Comparison of ENCODE assay signal across 16 cellular contexts in genomic region chr18:76363451-76364120, GRCh38.
DNase-seq lines count a peak whose midpoint lies in the region; ATAC-seq and TF ChIP-seq lines count a peak whose summit lies in the region.
"Had no signal": no experiment of that assay in that cellular context is flagged by ENCODE, and none has a peak within 500 bp of the region (broad histone marks: within the 10 kb centered on the region; RNA-seq: fewer than 3 reads in every experiment).

No MANE protein-coding gene starts in this region.

- H3K4me1 Mint-ChIP-seq in activated T-helper 17 cell treated with anti-CD3 and anti-CD28 coated beads, Interleukin-2, amount 50 U/mL, for 72 hours = peaks cover 30% of the 10 kb centered on the region
- H3K4me1 Mint-ChIP-seq in stimulated activated naive B cell treated with anti-CD40 and anti-IgM and Interleukin-4, amounts not matched to agents 10 μg/mL and 1 μg/mL and 100 μg/mL, for 72 hours = peaks cover 8 to 19% of the 10 kb centered on the region in 2 donors

- H3K4me3 Mint-ChIP-seq in activated T-helper 17 cell treated with anti-CD3 and anti-CD28 coated beads, Interleukin-2, amount 50 U/mL, for 72 hours = peak overlapping the region; percentile 73
- H3K4me3 Mint-ChIP-seq in stimulated activated naive B cell treated with anti-CD40 and anti-IgM and Interleukin-4, amounts not matched to agents 10 μg/mL and 1 μg/mL and 100 μg/mL, for 72 hours = no peak overlapping the region
- H3K4me3 Mint-ChIP-seq: activated CD8-positive, alpha-beta T cell treated with anti-CD3 and anti-CD28 coated beads for 36 hours had no signal

- no peaks in the 10 kb centered on the region for H3K9me2 ChIP-seq in SK-N-SH

- H3K9ac ChIP-seq in SK-N-SH = no peak overlapping the region

- POLR2A ChIA-PET in SK-N-SH (lab: Yijun Ruan, JAX) = no interaction called here

- no peak for TF ChIP-seq RAD21 in SK-N-SH (IDR thresholded peaks at IDR 0.05; ENCODE audit: low read length)

- no peaks in the 10 kb centered on the region for H3K4me1 ChIP-seq in SK-N-SH (ENCODE audit: control insufficient read depth in 1 of 2, insufficient read depth in 2 of 2, low read depth in 1 of 2, low read length in 1 of 2)
- H3K4me1 ChIP-seq: ascending aorta had no signal

- H2AFZ ChIP-seq in SK-N-SH (ENCODE audit: low read depth) = no peak overlapping the region

- CTCF ChIA-PET in SK-N-SH (lab: Yijun Ruan, JAX) = interaction anchor here (0.9 to 1.1 kb wide), 3 partner anchors 8 to 346 kb away, joined by 3 read pairs; no protein-coding TSS in a partner anchor

- H3K27me3 ChIP-seq in SK-N-SH (ENCODE audit: insufficient read depth) = no peaks in the 10 kb centered on the region
- H3K27me3 ChIP-seq: ascending aorta, MG63 had no signal

- no peak overlapping the region for H3K4me2 ChIP-seq in SK-N-SH

- TF ChIP-seq EP300 in SK-N-SH (IDR thresholded peaks at IDR 0.05; ENCODE audit: borderline replicate concordance in 1 of 2, low read depth in 1 of 2, low read length in 1 of 2) = no peak

- H3K27ac Mint-ChIP-seq in activated T-helper 17 cell treated with anti-CD3 and anti-CD28 coated beads, Interleukin-2, amount 50 U/mL, for 72 hours = peak overlapping the region; percentile 89
- H3K27ac Mint-ChIP-seq in stimulated activated naive B cell treated with anti-CD40 and anti-IgM and Interleukin-4, amounts not matched to agents 10 μg/mL and 1 μg/mL and 100 μg/mL, for 72 hours = peak overlapping the region; percentile 25

- WGBS in SK-N-SH (ENCODE audit: low lambda C conversion rate) = 74% methylated on average over 12 of the region's 12 CpGs

- H3K79me2 ChIP-seq in SK-N-SH (ENCODE audit: insufficient read depth) = no peaks in the 10 kb centered on the region

- H3K36me3 Mint-ChIP-seq in activated T-helper 17 cell treated with anti-CD3 and anti-CD28 coated beads, Interleukin-2, amount 50 U/mL, for 72 hours (ENCODE audit: low read depth) = peaks cover 51% of the 10 kb centered on the region
- H3K36me3 Mint-ChIP-seq in stimulated activated naive B cell treated with anti-CD40 and anti-IgM and Interleukin-4, amounts not matched to agents 10 μg/mL and 1 μg/mL and 100 μg/mL, for 72 hours = peaks cover 40 to 44% of the 10 kb centered on the region in 2 donors

- TF ChIP-seq CTCF in SK-N-SH (IDR thresholded peaks at IDR 0.05) = no peak

- H3F3A ChIP-seq in SK-N-SH (replicated peaks; ENCODE audit: insufficient read depth) = no peaks in the 10 kb centered on the region

- no peaks in the 10 kb centered on the region for H3K36me3 ChIP-seq in SK-N-SH (replicated peaks in 1 of 2; ENCODE audit: control insufficient read depth in 1 of 2, insufficient read depth in 2 of 2, low read length in 1 of 2)
- H3K36me3 ChIP-seq: MG63 had no signal

- H4K20me1 ChIP-seq in SK-N-SH (ENCODE audit: insufficient read depth) = no peaks in the 10 kb centered on the region

- no peaks in the 10 kb centered on the region for H3K9me3 Mint-ChIP-seq in activated T-helper 17 cell treated with anti-CD3 and anti-CD28 coated beads, Interleukin-2, amount 50 U/mL, for 72 hours
- H3K9me3 Mint-ChIP-seq in stimulated activated naive B cell treated with anti-CD40 and anti-IgM and Interleukin-4, amounts not matched to agents 10 μg/mL and 1 μg/mL and 100 μg/mL, for 72 hours = no peaks in the 10 kb centered on the region
- H3K9me3 Mint-ChIP-seq: activated CD8-positive, alpha-beta T cell treated with anti-CD3 and anti-CD28 coated beads for 36 hours had no signal

- DNase-seq in SK-N-SH (no peak), hepatic stellate cell (ENCODE audit: low spot score) (peak; percentile 30), islet precursor cell (no peak)
- DNase-seq in stimulated activated naive B cell treated with anti-CD40 and anti-IgM and Interleukin-4, amounts not matched to agents 10 μg/mL and 1 μg/mL and 100 μg/mL, for 72 hours = no peak
- DNase-seq: MG63, NCI-H2029, NCI-H524 treated with DMSO at 0.1 percent for 48 hours, OCI-M1, substantia nigra had no signal

- no peaks in the 10 kb centered on the region for H3K9me3 ChIP-seq in SK-N-SH
- H3K9me3 ChIP-seq: ascending aorta, MG63 had no signal

- H3K4me3 ChIP-seq in SK-N-SH (ENCODE audit: low read depth in 2 of 2, low read length in 1 of 2) = no peak overlapping the region
- H3K4me3 ChIP-seq: ascending aorta, MG63 had no signal

- ATAC-seq in SK-N-SH treated with all-trans-retinoic acid at 6 μM for 48 hours = peak; percentile 31; the same call in 1 of the 3 replicates
- ATAC-seq in activated T-helper 17 cell treated with anti-CD3 and anti-CD28 coated beads, Interleukin-2, amount 50 U/mL, for 72 hours (replicated peaks) = no peak
- no peak for ATAC-seq in stimulated activated naive B cell treated with anti-CD40 and anti-IgM and Interleukin-4, amounts not matched to agents 10 μg/mL and 1 μg/mL and 100 μg/mL, for 72 hours (replicated peaks)
- ATAC-seq in HG02884 (IDR thresholded peaks at IDR 0.05; ENCODE audit: unreplicated experiment) = no peak
- no peak for ATAC-seq in GM19455 (IDR thresholded peaks at IDR 0.05; ENCODE audit: unreplicated experiment)

- peak overlapping the region in 1 of 2 experiments; percentile 8; a peak in 1 of 4 replicates for H3K27ac ChIP-seq in SK-N-SH (ENCODE audit: low read depth in 2 of 2, low read length in 1 of 2)
- H3K27ac ChIP-seq: 22Rv1, ascending aorta had no signal

- no peaks in the 10 kb centered on the region for H3K27me3 Mint-ChIP-seq in activated T-helper 17 cell treated with anti-CD3 and anti-CD28 coated beads, Interleukin-2, amount 50 U/mL, for 72 hours
- no peaks in the 10 kb centered on the region for H3K27me3 Mint-ChIP-seq in stimulated activated naive B cell treated with anti-CD40 and anti-IgM and Interleukin-4, amounts not matched to agents 10 μg/mL and 1 μg/mL and 100 μg/mL, for 72 hours

TF ChIP-seq in SK-N-SH treated with all-trans-retinoic acid at 6 μM for 48 hours, 23 proteins besides CTCF, POLR2A, EP300 and RAD21 (continues in another document):
- TF ChIP-seq ZNF8 (CRISPR knock-in tag; IDR thresholded peaks at IDR 0.05) (no peak), ZNF70 (CRISPR knock-in tag; IDR thresholded peaks at IDR 0.05) (no peak), POU6F1 (CRISPR knock-in tag; IDR thresholded peaks at IDR 0.05; ENCODE audit: borderline replicate concordance, low read depth) (no peak), TOX (CRISPR knock-in tag; IDR thresholded peaks at IDR 0.05; ENCODE audit: borderline replicate concordance) (no peak), CREB5 (CRISPR knock-in tag; IDR thresholded peaks at IDR 0.05; ENCODE audit: low read depth) (no peak), SNAI2 (CRISPR knock-in tag; IDR thresholded peaks at IDR 0.05) (no peak)

TF ChIP-seq in SK-N-SH, 30 proteins besides CTCF, POLR2A, EP300 and RAD21:
- TF ChIP-seq MXI1 (IDR thresholded peaks at IDR 0.05; ENCODE audit: low read depth, low read length) = no peak
- no peak for TF ChIP-seq NRF1 (IDR thresholded peaks at IDR 0.05; ENCODE audit: low read depth, low read length)
- no peak for TF ChIP-seq IRF3 (IDR thresholded peaks at IDR 0.05; ENCODE audit: low read depth, low read length)
- no peak for TF ChIP-seq MEF2A (IDR thresholded peaks at IDR 0.05; ENCODE audit: borderline replicate concordance, low read depth)
- TF ChIP-seq EZH2phosphoT487 (IDR thresholded peaks at IDR 0.05; ENCODE audit: borderline replicate concordance, low read depth) = no peak
- TF ChIP-seq CHD2 (IDR thresholded peaks at IDR 0.05; ENCODE audit: low read length, partially characterized antibody) = no peak
- no peak for TF ChIP-seq USF2 (IDR thresholded peaks at IDR 0.05; ENCODE audit: borderline replicate concordance, low read depth, low read length)
- TF ChIP-seq FOSL2 (IDR thresholded peaks at IDR 0.05; ENCODE audit: borderline replicate concordance, low read depth) = no peak
- TF ChIP-seq NFIC (IDR thresholded peaks at IDR 0.05; ENCODE audit: borderline replicate concordance) = no peak
- no peak for TF ChIP-seq RCOR1 (IDR thresholded peaks at IDR 0.05; ENCODE audit: low read length)
- no peak for TF ChIP-seq FOXJ3 (CRISPR knock-in tag; IDR thresholded peaks at IDR 0.05)
- no peak for TF ChIP-seq RXRA (IDR thresholded peaks at IDR 0.05; ENCODE audit: borderline replicate concordance, low read depth)
